Comparison of ENCODE assay signal across 15 cellular contexts in the genomic region with DNA sequence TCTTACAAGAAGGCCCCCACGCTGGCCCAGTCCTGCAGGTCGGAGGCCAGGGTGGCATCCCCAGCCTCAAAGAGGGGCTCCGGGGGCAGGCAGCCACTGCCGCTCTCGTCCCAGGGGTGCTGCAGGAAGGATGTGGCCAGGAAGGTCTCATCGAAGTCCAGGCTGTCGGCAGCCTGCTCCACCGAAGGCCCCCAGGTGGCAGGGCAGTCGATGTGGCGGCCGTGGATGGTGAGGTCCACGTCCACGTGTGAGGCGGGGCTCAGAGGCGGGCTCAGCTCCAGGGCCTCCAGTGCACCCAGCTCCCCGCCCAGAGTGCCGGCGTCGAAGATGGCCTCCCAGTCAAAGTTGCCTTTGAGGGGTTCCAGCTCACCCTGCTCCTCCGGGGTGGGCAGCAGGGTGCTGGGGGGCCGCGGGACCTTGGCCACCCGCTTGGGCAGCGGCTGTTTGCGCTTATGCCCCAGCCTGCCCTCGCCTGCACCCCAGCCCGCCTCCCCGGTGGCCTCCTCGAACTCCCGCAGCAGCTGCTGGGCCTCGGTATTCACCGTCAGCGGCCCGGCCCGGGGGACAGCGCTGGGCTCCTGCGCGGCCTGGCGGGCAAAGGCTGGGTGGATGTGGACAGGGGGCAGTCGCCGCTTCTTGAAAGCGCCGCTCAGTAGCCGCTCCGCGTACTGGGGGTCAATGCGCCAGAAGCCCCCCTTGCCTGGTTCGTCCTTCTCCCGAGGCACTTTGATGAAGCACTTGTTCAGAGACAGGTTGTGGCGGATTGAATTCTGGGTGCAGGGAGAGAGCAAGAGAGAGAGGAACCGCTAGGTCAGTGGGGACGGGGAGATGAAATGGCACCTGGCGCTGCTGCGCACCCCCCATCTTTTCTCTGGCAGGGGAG. TPM values are rescaled to one million over a fixed set of nuclear protein-coding genes. Genes with fewer than 3 reads are reported as not detected.
DNase-seq lines count a peak whose midpoint lies in the region; ATAC-seq, FAIRE-seq and TF ChIP-seq lines count a peak whose summit lies in the region.
"Had no signal": no experiment of that assay in that cellular context is flagged by ENCODE, and none has a peak within 500 bp of the region (broad histone marks: within the 10 kb centered on the region; RNA-seq: fewer than 3 reads in every experiment).

No MANE protein-coding gene starts in this region.

- H3K4me3 ChIP-seq in CD8-positive, alpha-beta T cell (ENCODE audit: low read depth, low read length), result no peak overlapping the region
- peak overlapping the region; percentile 30 for H3K4me3 ChIP-seq in epithelial cell of proximal tubule (ENCODE audit: low read depth, low read length)
- H3K4me3 ChIP-seq: PC-9 had no signal

- POLR2A ChIA-PET in CD8-positive, alpha-beta T cell (lab: Charles Lee), result no interaction called here

- peak overlapping the region; percentile 37 for H3K27ac Mint-ChIP-seq in CD8-positive, alpha-beta T cell
- H3K27ac Mint-ChIP-seq in nephron, result peak overlapping the region; percentile 68 to 95 (median 89)
- H3K27ac Mint-ChIP-seq: activated T-helper 17 cell treated with anti-CD3 and anti-CD28 coated beads, Interleukin-2, amount 50 U/mL, for 72 hours had no signal

- no peak overlapping the region for H3K4me3 Mint-ChIP-seq in CD8-positive, alpha-beta T cell
- peak overlapping the region; percentile 14 to 65 (median 40) for H3K4me3 Mint-ChIP-seq in nephron
- H3K4me3 Mint-ChIP-seq: activated T-helper 17 cell treated with anti-CD3 and anti-CD28 coated beads, Interleukin-2, amount 50 U/mL, for 72 hours had no signal

- no peak for TF ChIP-seq EP300 in Ishikawa (IDR thresholded peaks at IDR 0.05; ENCODE audit: borderline replicate concordance)

- peaks cover 51% of the 10 kb centered on the region for H3K4me1 Mint-ChIP-seq in CD8-positive, alpha-beta T cell (ENCODE audit: low read depth)
- peaks cover 45% of the 10 kb centered on the region for H3K4me1 Mint-ChIP-seq in nephron

- TF ChIP-seq CTCF in CD8-positive, alpha-beta T cell (IDR thresholded peaks at IDR 0.05), result no peak
- TF ChIP-seq CTCF in epithelial cell of proximal tubule (conservative IDR thresholded peaks at IDR 0.05; ENCODE audit: low read depth, low read length) (no peak), nephron (IDR thresholded peaks at IDR 0.05; ENCODE audit: unreplicated experiment in 3 of 3) (no peak)

- no peaks in the 10 kb centered on the region for H3K36me3 ChIP-seq in CD8-positive, alpha-beta T cell (ENCODE audit: insufficient read depth, low read length)

- no peak for FAIRE-seq in GM12891 (lab: Jason Lieb, UNC)
- FAIRE-seq: colon had no signal

- no peak for DNase-seq in CD8-positive, alpha-beta T cell
- DNase-seq in epithelial cell of proximal tubule (ENCODE audit: low read depth) (no peak), GM12891 (ENCODE audit: insufficient read length, low spot score) (no peak), NCI-H1694 (lab: John Stamatoyannopoulos, UW) (no peak), RPMI8226 (no peak)
- DNase-seq: activated CD8-positive, alpha-beta memory T cell treated with anti-CD3 and anti-CD28 coated beads for 24 hours; PC-9; stimulated activated CD4-positive, alpha-beta T cell treated with anti-CD3 and anti-CD28 coated beads, Interleukin-1b, Interleukin-23, amount 100 ng/mL, for 48 hours had no signal

- H3K27me3 ChIP-seq in CD8-positive, alpha-beta T cell (ENCODE audit: insufficient read depth, low read length), result no peaks in the 10 kb centered on the region

- intact Hi-C loops in CD8-positive, alpha-beta T cell (cut with DNase I, micrococcal nuclease), result no loop called here

- CTCF ChIA-PET in CD8-positive, alpha-beta T cell (lab: Charles Lee), result interaction anchor here (1.1 kb wide), 1 partner anchor 142 kb away, joined by 5 read pairs; no protein-coding TSS in a partner anchor

- ATAC-seq in CD8-positive, alpha-beta T cell, result no peak
- no peak for ATAC-seq in HG03025 (IDR thresholded peaks at IDR 0.05; ENCODE audit: low FRiP score, unreplicated experiment)
- ATAC-seq: activated T-helper 17 cell treated with anti-CD3 and anti-CD28 coated beads, Interleukin-2, amount 50 U/mL, for 72 hours; esophagus mucosa had no signal

- TF ChIP-seq POLR2A in GM12891 (IDR thresholded peaks at IDR 0.05; ENCODE audit: low read depth, low read length), result no peak

- peaks cover 2% of the 10 kb centered on the region for H3K36me3 Mint-ChIP-seq in CD8-positive, alpha-beta T cell
- H3K36me3 Mint-ChIP-seq in nephron (ENCODE audit: low read depth), result peaks cover 3% of the 10 kb centered on the region

- H3K27ac ChIP-seq in CD8-positive, alpha-beta T cell (ENCODE audit: low read depth, low read length), result no peak overlapping the region
- H3K27ac ChIP-seq: PC-9 had no signal

- TF ChIP-seq RAD21 in Ishikawa (IDR thresholded peaks at IDR 0.05; ENCODE audit: low read depth), result no peak

- no peaks in the 10 kb centered on the region for H3K27me3 Mint-ChIP-seq in CD8-positive, alpha-beta T cell (ENCODE audit: low read depth)
- H3K27me3 Mint-ChIP-seq in nephron (ENCODE audit: low read depth), result peaks cover 88% of the 10 kb centered on the region

- no peaks in the 10 kb centered on the region for H3K9me3 ChIP-seq in CD8-positive, alpha-beta T cell (ENCODE audit: low read length)

- H3K4me1 ChIP-seq in CD8-positive, alpha-beta T cell (ENCODE audit: insufficient read depth, low read length), result peaks cover 60% of the 10 kb centered on the region

- H3K9me3 Mint-ChIP-seq in CD8-positive, alpha-beta T cell, result no peaks in the 10 kb centered on the region
- no peaks in the 10 kb centered on the region for H3K9me3 Mint-ChIP-seq in nephron
- H3K9me3 Mint-ChIP-seq: activated T-helper 17 cell treated with anti-CD3 and anti-CD28 coated beads, Interleukin-2, amount 50 U/mL, for 72 hours had no signal

TF ChIP-seq in Ishikawa, 13 proteins besides CTCF, POLR2A, EP300 and RAD21:
- TF ChIP-seq ZBTB7A (IDR thresholded peaks at IDR 0.05; ENCODE audit: low read depth) (peak; percentile 34; the same call in 1 of the 2 replicates), TEAD4 (IDR thresholded peaks at IDR 0.05) (no peak)

TF ChIP-seq in GM12891, 5 proteins besides CTCF, POLR2A, EP300 and RAD21:
- TF ChIP-seq POLR2AphosphoS5 (IDR thresholded peaks at IDR 0.05; ENCODE audit: low read depth, low read length) (no peak), TAF1 (IDR thresholded peaks at IDR 0.05; ENCODE audit: low read depth, low read length) (no peak), POU2F2 (IDR thresholded peaks at IDR 0.05; ENCODE audit: low read depth, low read length) (no peak), PAX5 (IDR thresholded peaks at IDR 0.05; ENCODE audit: insufficient read depth, low read length, severe bottlenecking) (no peak), SPI1 (IDR thresholded peaks at IDR 0.05; ENCODE audit: low read depth, low read length) (no peak)

RNA-seq across cellular contexts. Expression of gene FOXJ1, which starts 3.5 kb away (rescaled TPM):
- total RNA-seq in CD8-positive, alpha-beta T cell, result 1 to 10 TPM; 2.2 to 2.7 TPM
- 2.6 and 3.0 TPM in 2 replicates for total RNA-seq in epithelial cell of proximal tubule
- 0.09 TPM for polyA plus RNA-seq in GM12891 (2012; ENCODE audit: low read depth, missing spikeins)
- total RNA-seq: esophagus mucosa had no signal

RNA-seq across cellular contexts. Expression of gene EXOC7, which starts 34.0 kb away (rescaled TPM):
- 100 to 1,000 TPM in 1 of 2 experiments, 10 to 100 TPM in 1; 97.3 to 101 TPM for total RNA-seq in CD8-positive, alpha-beta T cell
- 39.6 and 66.6 TPM in 2 replicates for total RNA-seq in epithelial cell of proximal tubule
- 29.6 TPM for polyA plus RNA-seq in GM12891 (2012; ENCODE audit: low read depth, missing spikeins)

RNA-seq across cellular contexts. Expression of gene ZACN, which starts 58.6 kb away (rescaled TPM):
- total RNA-seq in CD8-positive, alpha-beta T cell, result 1 to 10 TPM; 1.2 to 2.0 TPM
- total RNA-seq in epithelial cell of proximal tubule, result not detected in 2 replicates
- 10.4 TPM for polyA plus RNA-seq in GM12891 (2012; ENCODE audit: low read depth, missing spikeins)
- total RNA-seq: esophagus mucosa, glomerular endothelial cell, PC-9 had no signal
